ENCODE assay signal across 1 cellular context in genomic region chr2:10135296-10136089, GRCh38.
A peak's percentile ranks its signal among the peaks of the same experiment; 100 is the strongest.
TF ChIP-seq lines count a peak whose summit lies in the region.

No MANE protein-coding gene starts in this region.

TF ChIP-seq in H1, 55 proteins besides CTCF, POLR2A, EP300 and RAD21 (continued from another document):
- TF ChIP-seq POLR2AphosphoS5 (IDR thresholded peaks at IDR 0.05; ENCODE audit: low read depth, low read length) (0 out of 2 replicates have a peak, but pooled peaks have one; percentile 31), NANOG (IDR thresholded peaks at IDR 0.05; ENCODE audit: insufficient read depth, low read depth, low read length, poor library complexity, severe bottlenecking) (no peak), RBBP5 (IDR thresholded peaks at IDR 0.05; ENCODE audit: borderline replicate concordance, low read depth, low read length) (no peak)
TF ChIP-seq in H1: peak in this region for 1.
